Comparison of ENCODE assay signal across 4 cellular contexts in the genomic region with DNA sequence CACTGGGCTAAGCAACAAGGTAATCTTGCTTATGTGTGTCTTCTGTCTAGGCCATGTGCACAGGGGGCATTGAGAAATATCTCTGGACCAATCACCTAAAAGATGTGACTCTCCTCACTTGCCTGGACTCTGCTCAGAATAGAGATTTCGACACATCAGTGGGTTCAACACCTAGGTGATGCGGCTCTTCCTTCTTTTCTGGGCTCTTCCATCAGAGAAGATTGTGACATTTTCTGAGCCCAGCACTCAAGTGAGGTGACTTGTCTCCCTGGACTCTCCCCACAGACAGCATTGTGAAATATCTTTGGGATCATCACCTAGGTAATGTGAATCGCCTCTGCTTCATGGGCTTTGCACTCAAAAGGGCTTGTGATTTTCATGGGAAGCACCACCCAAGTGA.
"Had no signal": no experiment of that assay in that cellular context is flagged by ENCODE, and none has a peak within 500 bp of the region (broad histone marks: within the 10 kb centered on the region; RNA-seq: fewer than 3 reads in every experiment).

No MANE protein-coding gene starts in this region.

- H3K4me3 ChIP-seq: GM23338 had no signal

- H2AFZ ChIP-seq: GM23338 had no signal

- DNase-seq: H9, HCEC 1CT had no signal

- H3K27ac ChIP-seq: HL-60 had no signal

- H3K4me2 ChIP-seq: GM23338 had no signal
